Comparison of ENCODE assay signal across 26 cellular contexts in genomic region chr4:26229974-26230373, GRCh38.
"Had no signal": no experiment of that assay in that cellular context is flagged by ENCODE, and none has a peak within 500 bp of the region (broad histone marks: within the 10 kb centered on the region; RNA-seq: fewer than 3 reads in every experiment).

No MANE protein-coding gene starts in this region.

- H3K9me3 ChIP-seq: stomach, suprapubic skin, testis, thoracic aorta, thyroid gland, tibial artery, tibial nerve, transverse colon, upper lobe of left lung, upper lobe of right lung, uterus, vagina had no signal

- DNase-seq: stimulated activated CD4-positive, alpha-beta T cell treated with anti-CD3 and anti-CD28 coated beads, Interleukin-2, amount 100 ng/mL, for 48 hours; stimulated activated CD4-positive, alpha-beta T cell treated with anti-CD3 and anti-CD28 coated beads, Interleukin-4, amount 100 ng/mL, for 1 hour; stimulated activated CD4-positive, alpha-beta T cell treated with anti-CD3 and anti-CD28 coated beads, Interleukin-4, amount 100 ng/mL, for 24 hours; stimulated activated CD4-positive, alpha-beta T cell treated with anti-CD3 and anti-CD28 coated beads, Interleukin-4, amount 100 ng/mL, for 4 hours; stimulated activated CD8-positive, alpha-beta memory T cell treated with anti-CD3 and anti-CD28 coated beads, Interleukin-4, amount 100 ng/mL, for 48 hours; stimulated activated naive B cell treated with anti-CD40 and anti-IgM and Interleukin-4, amounts not matched to agents 10 μg/mL and 1 μg/mL and 100 μg/mL, for 72 hours; stimulated activated naive CD4-positive, alpha-beta T cell; stimulated activated naive CD4-positive, alpha-beta T cell treated with Interleukin-2 at 50 U/mL for 16 hours; stimulated activated naive CD8-positive, alpha-beta T cell treated with anti-CD3 and anti-CD28 coated beads, Interleukin-15, amount 100 ng/mL, for 72 hours; stimulated activated naive CD8-positive, alpha-beta T cell treated with anti-CD3 and anti-CD28 coated beads, Interleukin-15, Interleukin-2, amounts not matched to agents 100 U/mL and 50 U/mL, for 24 hours; stomach; substantia nigra; testis; thyroid gland; tibial artery; transverse colon; trophoblast cell; upper lobe of left lung; upper lobe of right lung; uterus had no signal

- H3K4me3 ChIP-seq: stomach, suprapubic skin, testis, thoracic aorta, thyroid gland, tibial artery, tibial nerve, transverse colon, upper lobe of left lung, upper lobe of right lung, uterus, vagina had no signal

- H3K27me3 ChIP-seq: stomach, suprapubic skin, testis, thyroid gland, tibial artery, tibial nerve, transverse colon, upper lobe of left lung, upper lobe of right lung, uterus, vagina had no signal

- H3K36me3 ChIP-seq: stomach, suprapubic skin, thoracic aorta, thyroid gland, tibial artery, tibial nerve, transverse colon, upper lobe of left lung, upper lobe of right lung, uterus, vagina had no signal

- H3K27ac ChIP-seq: stomach, suprapubic skin, testis, thoracic aorta, thyroid gland, tibial artery, tibial nerve, transverse colon, upper lobe of left lung, upper lobe of right lung, uterus, vagina had no signal

- H3K4me1 ChIP-seq: stomach, testis, thyroid gland, tibial artery, tibial nerve, upper lobe of left lung, uterus, vagina had no signal

- ATAC-seq: stimulated activated effector memory CD8-positive, alpha-beta T cell treated with anti-CD3 and anti-CD28 coated beads, Interleukin-12 subunit alpha, Interleukin-12 subunit beta, amount 100 ng/mL, for 72 hours; stimulated activated memory B cell treated with anti-CD40 and anti-IgM and Interleukin-4, amounts not matched to agents 10 μg/mL and 1 μg/mL and 100 μg/mL, for 72 hours; stimulated activated naive B cell treated with anti-CD40 and anti-IgM and Interleukin-4, amounts not matched to agents 10 μg/mL and 1 μg/mL and 100 μg/mL, for 72 hours; stimulated activated naive CD8-positive, alpha-beta T cell treated with anti-CD3 and anti-CD28 coated beads, Interleukin-15, amount 100 ng/mL, for 72 hours; stimulated activated naive CD8-positive, alpha-beta T cell treated with anti-CD3 and anti-CD28 coated beads, Interleukin-15, Interleukin-2, amounts not matched to agents 100 U/mL and 50 U/mL, for 24 hours; upper lobe of right lung had no signal
